ENCODE assay signal across 1 cellular context in the genomic region with DNA sequence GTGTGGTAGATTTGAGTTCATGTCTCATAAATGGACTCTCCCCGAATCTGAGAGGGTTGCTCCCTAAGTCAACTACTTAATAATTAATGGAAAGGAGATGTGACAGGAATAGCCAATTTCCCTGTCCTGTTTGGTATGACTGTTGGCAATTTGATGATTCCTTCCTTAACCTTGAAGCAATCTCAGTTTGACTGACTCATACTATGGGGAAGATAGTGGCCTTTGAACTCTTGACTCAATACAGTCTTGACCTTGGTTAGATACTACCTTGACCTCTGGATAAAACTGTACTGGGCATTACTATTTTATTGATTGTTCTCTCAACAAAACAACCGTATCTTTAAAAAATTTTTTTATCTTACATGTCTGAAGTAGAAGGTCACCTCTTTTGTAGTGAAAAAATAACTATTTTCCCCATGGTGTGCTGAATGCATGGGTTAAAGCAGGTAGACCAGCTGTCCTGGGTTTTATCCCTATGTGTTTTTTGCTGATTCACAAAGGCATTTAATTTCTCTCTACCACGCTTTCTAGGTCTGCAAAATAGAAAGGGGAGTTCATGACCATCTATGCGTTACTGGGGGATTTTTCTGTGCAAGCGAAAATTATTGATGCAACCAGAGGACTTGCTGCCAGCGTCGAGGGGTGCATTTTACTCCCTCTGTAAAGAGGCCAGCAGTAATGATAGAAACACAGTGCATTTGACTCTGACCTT.
TF ChIP-seq lines count a peak whose summit lies in the region.

No MANE protein-coding gene starts in this region.

TF ChIP-seq in HCT116, 20 proteins besides CTCF, POLR2A, EP300 and RAD21:
- TF ChIP-seq FOSL1 (IDR thresholded peaks at IDR 0.05; ENCODE audit: low read depth) (0 out of 2 replicates have a peak, but pooled peaks have one; percentile 16), JUND (IDR thresholded peaks at IDR 0.05) (no peak)
